Comparison of ENCODE assay signal across 1 cellular context in genomic region chr14:104821229-104821945, GRCh38.
A peak's percentile ranks its signal among the peaks of the same experiment; 100 is the strongest.
TF ChIP-seq lines count a peak whose summit lies in the region.

No MANE protein-coding gene starts in this region.

TF ChIP-seq in HepG2, 621 proteins besides CTCF, POLR2A, EP300 and RAD21 (continued from another document and continues in another):
- TF ChIP-seq ARID4A (CRISPR knock-in tag; IDR thresholded peaks at IDR 0.05; ENCODE audit: borderline replicate concordance): peak; percentile 28; the same call in 1 of the 2 replicates
- TF ChIP-seq MTA3 (CRISPR knock-in tag; IDR thresholded peaks at IDR 0.05): no peak
- TF ChIP-seq CCDC6 (CRISPR knock-in tag; IDR thresholded peaks at IDR 0.05): no peak
- TF ChIP-seq ZNF503 (CRISPR knock-in tag; IDR thresholded peaks at IDR 0.05): no peak
- TF ChIP-seq ATF5 (CRISPR knock-in tag; IDR thresholded peaks at IDR 0.05; ENCODE audit: low read depth): no peak
- no peak for TF ChIP-seq SNAPC4 (CRISPR knock-in tag; IDR thresholded peaks at IDR 0.05)
- no peak for TF ChIP-seq CENPX (CRISPR knock-in tag; IDR thresholded peaks at IDR 0.05)
- no peak for TF ChIP-seq ZNF713 (CRISPR knock-in tag; IDR thresholded peaks at IDR 0.05)
- no peak for TF ChIP-seq ZGPAT (CRISPR knock-in tag; IDR thresholded peaks at IDR 0.05)
- TF ChIP-seq ZNF792 (CRISPR knock-in tag; IDR thresholded peaks at IDR 0.05): no peak
- no peak for TF ChIP-seq PBX3 (CRISPR knock-in tag; IDR thresholded peaks at IDR 0.05; ENCODE audit: borderline replicate concordance)
- TF ChIP-seq CAMTA2 (CRISPR knock-in tag; IDR thresholded peaks at IDR 0.05; ENCODE audit: borderline replicate concordance): 0 out of 2 replicates have a peak, but pooled peaks have one; percentile 18
- no peak for TF ChIP-seq ZNF564 (CRISPR knock-in tag; IDR thresholded peaks at IDR 0.05)
- no peak for TF ChIP-seq ZNF496 (CRISPR knock-in tag; IDR thresholded peaks at IDR 0.05; ENCODE audit: insufficient replicate concordance)
- TF ChIP-seq KAT7 (CRISPR knock-in tag; IDR thresholded peaks at IDR 0.05; ENCODE audit: borderline replicate concordance): peak; percentile 20; the same call in 1 of the 2 replicates
- TF ChIP-seq ZNF576 (CRISPR knock-in tag; IDR thresholded peaks at IDR 0.05): no peak
- TF ChIP-seq ISL2 (CRISPR knock-in tag; IDR thresholded peaks at IDR 0.05): no peak
- peak; percentile 39; the same call in 1 of the 2 replicates for TF ChIP-seq PHF8 (CRISPR knock-in tag; IDR thresholded peaks at IDR 0.05)
- no peak for TF ChIP-seq MXD4 (CRISPR knock-in tag; IDR thresholded peaks at IDR 0.05)
- no peak for TF ChIP-seq RBM22 (optimal IDR thresholded peaks at IDR 0.05; ENCODE audit: low read length)
- no peak for TF ChIP-seq ETV6 (CRISPR knock-in tag; conservative IDR thresholded peaks at IDR 0.05)
- no peak for TF ChIP-seq UBTF (CRISPR knock-in tag; IDR thresholded peaks at IDR 0.05)
- peak; percentile 70; the same call in 1 of the 2 replicates for TF ChIP-seq HES4 (CRISPR knock-in tag; IDR thresholded peaks at IDR 0.05; ENCODE audit: borderline replicate concordance)
- TF ChIP-seq ATF4 (CRISPR knock-in tag; IDR thresholded peaks at IDR 0.05): no peak
- TF ChIP-seq ZNF546 (CRISPR knock-in tag; conservative IDR thresholded peaks at IDR 0.05): no peak
- TF ChIP-seq JUND (CRISPR knock-in tag; IDR thresholded peaks at IDR 0.05): no peak
- no peak for TF ChIP-seq ZNF414 (CRISPR knock-in tag; IDR thresholded peaks at IDR 0.05)
- no peak for TF ChIP-seq POGZ (CRISPR knock-in tag; IDR thresholded peaks at IDR 0.05)
- TF ChIP-seq XBP1 (CRISPR knock-in tag; IDR thresholded peaks at IDR 0.05): no peak
- TF ChIP-seq BCL6 (CRISPR knock-in tag; IDR thresholded peaks at IDR 0.05): no peak
- TF ChIP-seq ZNF251 (CRISPR knock-in tag; IDR thresholded peaks at IDR 0.05): no peak
- no peak for TF ChIP-seq REL (CRISPR knock-in tag; conservative IDR thresholded peaks at IDR 0.05)
- TF ChIP-seq ATAD3A (CRISPR knock-in tag; IDR thresholded peaks at IDR 0.05): no peak
- peak; percentile 38; the same call in 1 of the 2 replicates for TF ChIP-seq FOSL2 (CRISPR knock-in tag; IDR thresholded peaks at IDR 0.05)
- no peak for TF ChIP-seq THAP7 (CRISPR knock-in tag; IDR thresholded peaks at IDR 0.05)
- no peak for TF ChIP-seq ZBTB38 (CRISPR knock-in tag; IDR thresholded peaks at IDR 0.05)
- no peak for TF ChIP-seq E2F2 (CRISPR knock-in tag; IDR thresholded peaks at IDR 0.05; ENCODE audit: borderline replicate concordance)
- TF ChIP-seq ZNF556 (CRISPR knock-in tag; IDR thresholded peaks at IDR 0.05; ENCODE audit: borderline replicate concordance): 0 out of 2 replicates have a peak, but pooled peaks have one; percentile 64
